Comparison of ENCODE assay signal across 20 cellular contexts in the genomic region with DNA sequence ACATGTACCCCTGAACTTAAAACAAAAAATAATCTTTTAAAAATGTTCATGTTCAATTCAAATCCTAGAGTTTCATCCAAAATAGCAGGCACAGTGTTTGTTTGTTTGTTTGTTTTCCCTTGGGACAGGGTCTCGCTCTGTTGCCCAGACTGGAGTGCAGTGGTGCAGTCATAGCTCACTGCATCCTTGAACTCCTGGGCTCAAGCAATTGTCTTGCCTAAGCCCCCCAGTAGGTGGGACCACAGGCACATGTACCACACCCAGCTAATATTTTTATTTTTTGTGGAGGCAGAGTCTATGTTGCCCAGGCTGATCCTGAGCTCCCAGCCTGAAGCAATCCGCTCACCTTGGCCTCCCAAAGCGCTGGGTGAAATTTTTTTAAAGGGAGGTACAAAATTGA.
"Had no signal": no experiment of that assay in that cellular context is flagged by ENCODE, and none has a peak within 500 bp of the region (broad histone marks: within the 10 kb centered on the region; RNA-seq: fewer than 3 reads in every experiment).

No MANE protein-coding gene starts in this region.

- H3K27ac ChIP-seq: cardiac muscle cell, dorsolateral prefrontal cortex, heart left ventricle, left lung, sigmoid colon, stomach had no signal

- H3K4me3 Mint-ChIP-seq: activated B cell treated with CpG ODN at 0.5 μM for 24 hours; activated CD4-positive, alpha-beta memory T cell treated with anti-CD3 and anti-CD28 coated beads, Interleukin-2, amount 10 ng/mL, durations not matched to agents 7 days and 5 days; activated naive CD8-positive, alpha-beta T cell treated with anti-CD3 and anti-CD28 coated beads for 36 hours; activated T-helper 17 cell treated with anti-CD3 and anti-CD28 coated beads, Interleukin-2, amount 50 U/mL, for 72 hours; nephron; stimulated activated effector memory CD8-positive, alpha-beta T cell treated with anti-CD3 and anti-CD28 coated beads, Interleukin-12 subunit alpha, Interleukin-12 subunit beta, amount 100 ng/mL, for 72 hours; type B pancreatic cell had no signal

- H3K36me3 Mint-ChIP-seq: activated naive CD8-positive, alpha-beta T cell treated with anti-CD3 and anti-CD28 coated beads for 36 hours; stimulated activated effector memory CD8-positive, alpha-beta T cell treated with anti-CD3 and anti-CD28 coated beads, Interleukin-12 subunit alpha, Interleukin-12 subunit beta, amount 100 ng/mL, for 72 hours; type B pancreatic cell had no signal

- DNase-seq: activated B cell treated with CpG ODN at 0.5 μM for 24 hours; activated CD4-positive, alpha-beta memory T cell treated with anti-CD3 and anti-CD28 coated beads, Interleukin-2, amount 10 ng/mL, durations not matched to agents 7 days and 5 days; activated CD4-positive, alpha-beta T cell treated with anti-CD3 and anti-CD28 coated beads for 48 hours; activated naive CD4-positive, alpha-beta T cell; activated naive CD8-positive, alpha-beta T cell treated with anti-CD3 and anti-CD28 coated beads for 36 hours; activated T-cell treated with anti-CD3 and anti-CD28 coated beads, Interleukin-2, amount 50 U/mL, for 1 hour; amniotic stem cell; dorsolateral prefrontal cortex; heart left ventricle; left lung; midbrain; nucleus accumbens; sigmoid colon; stimulated activated CD4-positive, alpha-beta T cell treated with anti-CD3 and anti-CD28 coated beads, Interleukin-4, amount 100 ng/mL, for 24 hours; stomach had no signal

- H3K9me3 ChIP-seq: heart left ventricle, left lung, sigmoid colon, stomach had no signal

- H3K27me3 Mint-ChIP-seq: activated B cell treated with CpG ODN at 0.5 μM for 24 hours had no signal

- H3K27ac Mint-ChIP-seq: activated B cell treated with CpG ODN at 0.5 μM for 24 hours; activated CD4-positive, alpha-beta memory T cell treated with anti-CD3 and anti-CD28 coated beads, Interleukin-2, amount 10 ng/mL, durations not matched to agents 7 days and 5 days; activated naive CD8-positive, alpha-beta T cell treated with anti-CD3 and anti-CD28 coated beads for 36 hours; activated T-helper 17 cell treated with anti-CD3 and anti-CD28 coated beads, Interleukin-2, amount 50 U/mL, for 72 hours; nephron; stimulated activated effector memory CD8-positive, alpha-beta T cell treated with anti-CD3 and anti-CD28 coated beads, Interleukin-12 subunit alpha, Interleukin-12 subunit beta, amount 100 ng/mL, for 72 hours; type B pancreatic cell had no signal

- H3K4me3 ChIP-seq: cardiac muscle cell, dorsolateral prefrontal cortex, heart left ventricle, left lung, sigmoid colon, stomach had no signal

- ATAC-seq: activated T-helper 17 cell treated with anti-CD3 and anti-CD28 coated beads, Interleukin-2, amount 50 U/mL, for 72 hours; heart left ventricle; left lung; stimulated activated effector memory CD8-positive, alpha-beta T cell treated with anti-CD3 and anti-CD28 coated beads, Interleukin-12 subunit alpha, Interleukin-12 subunit beta, amount 100 ng/mL, for 72 hours had no signal

- H3K36me3 ChIP-seq: cardiac muscle cell, heart left ventricle, left lung, sigmoid colon, stomach had no signal

- H3K27me3 ChIP-seq: cardiac muscle cell, dorsolateral prefrontal cortex, sigmoid colon had no signal

- H3K9me3 Mint-ChIP-seq: activated B cell treated with CpG ODN at 0.5 μM for 24 hours; activated CD4-positive, alpha-beta memory T cell treated with anti-CD3 and anti-CD28 coated beads, Interleukin-2, amount 10 ng/mL, durations not matched to agents 7 days and 5 days; activated naive CD8-positive, alpha-beta T cell treated with anti-CD3 and anti-CD28 coated beads for 36 hours; activated T-helper 17 cell treated with anti-CD3 and anti-CD28 coated beads, Interleukin-2, amount 50 U/mL, for 72 hours; nephron; stimulated activated effector memory CD8-positive, alpha-beta T cell treated with anti-CD3 and anti-CD28 coated beads, Interleukin-12 subunit alpha, Interleukin-12 subunit beta, amount 100 ng/mL, for 72 hours; type B pancreatic cell had no signal
